In genomic region chr2:24076849-24077534, GRCh38 we compare ENCODE assay signal across 9 cellular contexts. TPM values are rescaled to one million over a fixed set of nuclear protein-coding genes. Genes with fewer than 3 reads are reported as not detected.
DNase-seq lines count a peak whose midpoint lies in the region; ATAC-seq and TF ChIP-seq lines count a peak whose summit lies in the region.
"Had no signal": no experiment of that assay in that cellular context is flagged by ENCODE, and none has a peak within 500 bp of the region (broad histone marks: within the 10 kb centered on the region; RNA-seq: fewer than 3 reads in every experiment).

No MANE protein-coding gene starts in this region.

- peak overlapping the region; percentile 98 for H3K4me3 Mint-ChIP-seq in activated CD4-positive, alpha-beta memory T cell treated with anti-CD3 and anti-CD28 coated beads, Interleukin-2, amount 10 ng/mL, durations not matched to agents 7 days and 5 days

- no peaks in the 10 kb centered on the region for H3K27me3 ChIP-seq in AG04450 (ENCODE audit: control insufficient read depth, insufficient read depth, low read length)
- H3K27me3 ChIP-seq in parathyroid adenoma (ENCODE audit: control insufficient read depth, insufficient read depth, low read length) = no peaks in the 10 kb centered on the region

- H3K4me1 Mint-ChIP-seq in activated CD4-positive, alpha-beta memory T cell treated with anti-CD3 and anti-CD28 coated beads, Interleukin-2, amount 10 ng/mL, durations not matched to agents 7 days and 5 days = peaks cover 38% of the 10 kb centered on the region

- H3K9me3 Mint-ChIP-seq in activated CD4-positive, alpha-beta memory T cell treated with anti-CD3 and anti-CD28 coated beads, Interleukin-2, amount 10 ng/mL, durations not matched to agents 7 days and 5 days = no peaks in the 10 kb centered on the region

- peak overlapping the region; percentile 89 for H3K9ac ChIP-seq in parathyroid adenoma

- ATAC-seq in GM18498 (IDR thresholded peaks at IDR 0.05; ENCODE audit: unreplicated experiment) = peak; percentile 22
- peak; percentile 5 for ATAC-seq in HG03442 (IDR thresholded peaks at IDR 0.05; ENCODE audit: unreplicated experiment)

- H3K36me3 Mint-ChIP-seq in activated CD4-positive, alpha-beta memory T cell treated with anti-CD3 and anti-CD28 coated beads, Interleukin-2, amount 10 ng/mL, durations not matched to agents 7 days and 5 days (ENCODE audit: low read depth) = peaks cover 27% of the 10 kb centered on the region

- peak overlapping the region; percentile 96 for H3K27ac Mint-ChIP-seq in activated CD4-positive, alpha-beta memory T cell treated with anti-CD3 and anti-CD28 coated beads, Interleukin-2, amount 10 ng/mL, durations not matched to agents 7 days and 5 days

- H3K9me3 ChIP-seq in AG04450 (ENCODE audit: control insufficient read depth, insufficient read depth, low read length) (no peaks in the 10 kb centered on the region; the same call in 1 of the 2 replicates), parathyroid adenoma (ENCODE audit: control insufficient read depth, low read length) (no peaks in the 10 kb centered on the region)

- CTCF ChIA-PET in AG04450 (lab: Charles Lee) = interaction anchor here (0.9 to 1.0 kb wide), 2 partner anchors 8 to 149 kb away, joined by 5 to 9 read pairs; partner anchors contain the start of gene TP53I3
- CTCF ChIA-PET in activated CD4-positive, alpha-beta memory T cell treated with anti-CD3 and anti-CD28 coated beads, Interleukin-2, amount 10 ng/mL, durations not matched to agents 7 days and 5 days (lab: Charles Lee) = interaction anchor here (0.7 to 2.4 kb wide), 7 partner anchors 8 to 253 kb away, joined by 3 to 22 read pairs (median 4); partner anchors contain the start of genes ATAD2B, TP53I3 and WDCP

- no peaks in the 10 kb centered on the region for H3K36me3 ChIP-seq in parathyroid adenoma (ENCODE audit: control insufficient read depth, insufficient read depth, low read length)

- DNase-seq in AG04450 (ENCODE audit: low read depth, low spot score) (no peak), globus pallidus (ENCODE audit: low spot score) (peak; percentile 26), ecto neural progenitor cell (ENCODE audit: low spot score) (no peak), foreskin melanocyte (no peak)
- DNase-seq in activated CD4-positive, alpha-beta memory T cell treated with anti-CD3 and anti-CD28 coated beads, Interleukin-2, amount 10 ng/mL, durations not matched to agents 7 days and 5 days = no peak

- TF ChIP-seq CTCF in AG04450 (IDR thresholded peaks at IDR 0.05; ENCODE audit: low read depth, low read length) (no peak), parathyroid adenoma (IDR thresholded peaks at IDR 0.05) (no peak)

- peak overlapping the region; percentile 98 for H3K4me3 ChIP-seq in AG04450 (ENCODE audit: low read depth, low read length)
- peak overlapping the region; percentile 79 for H3K4me3 ChIP-seq in parathyroid adenoma (ENCODE audit: low read depth, low read length)

- POLR2A ChIA-PET in AG04450 (lab: Yijun Ruan, JAX) = interaction anchor here (0.6 to 2.5 kb wide), 8 partner anchors 8 to 283 kb away, joined by 4 to 18 read pairs (median 6); partner anchors contain the start of genes ATAD2B, FAM228B, FKBP1B and ITSN2
- POLR2A ChIA-PET in activated CD4-positive, alpha-beta memory T cell treated with anti-CD3 and anti-CD28 coated beads, Interleukin-2, amount 10 ng/mL, durations not matched to agents 7 days and 5 days (lab: Charles Lee) = interaction anchor here (0.6 to 3.4 kb wide), 15 partner anchors 8 to 1801 kb away, joined by 3 to 64 read pairs (median 5); partner anchors contain the start of genes ASXL2, ATAD2B, CENPO and FKBP1B

- no peaks in the 10 kb centered on the region for H3K27me3 Mint-ChIP-seq in activated CD4-positive, alpha-beta memory T cell treated with anti-CD3 and anti-CD28 coated beads, Interleukin-2, amount 10 ng/mL, durations not matched to agents 7 days and 5 days

- H2AFZ ChIP-seq in parathyroid adenoma = peak overlapping the region; percentile 71

- H3K4me2 ChIP-seq in parathyroid adenoma (ENCODE audit: low read length) = peak overlapping the region; percentile 89

- peaks cover 11% of the 10 kb centered on the region for H3K4me1 ChIP-seq in parathyroid adenoma

- peaks cover 13% of the 10 kb centered on the region for H3K79me2 ChIP-seq in parathyroid adenoma

- H3K27ac ChIP-seq in AG04450 (ENCODE audit: low read depth, low read length) (peak overlapping the region; percentile 52), parathyroid adenoma (peak overlapping the region; percentile 78)

RNA-seq across cellular contexts. Expression of gene SF3B6, which starts 0.9 kb away (rescaled TPM):
- polyA plus RNA-seq in AG04450 (2011; rRNA removed) = 209 and 272 TPM in 2 replicates
- 22.8 and 35.4 TPM in 2 replicates for polyA minus RNA-seq in AG04450 (2011; rRNA and poly(A)+ RNA removed)
- total RNA-seq in activated CD4-positive, alpha-beta memory T cell treated with anti-CD3 and anti-CD28 coated beads, Interleukin-2, amount 10 ng/mL, durations not matched to agents 7 days and 5 days = 10 to 100 TPM; 87.4 to 88.2 TPM

RNA-seq across cellular contexts. Expression of gene TP53I3, which starts 7.6 kb away (rescaled TPM):
- 44.6 and 55.2 TPM in 2 replicates for polyA plus RNA-seq in AG04450 (2011; rRNA removed)
- 30.9 and 46.0 TPM in 2 replicates for polyA minus RNA-seq in AG04450 (2011; rRNA and poly(A)+ RNA removed)
- 1 to 10 TPM; 2.7 to 2.9 TPM for total RNA-seq in activated CD4-positive, alpha-beta memory T cell treated with anti-CD3 and anti-CD28 coated beads, Interleukin-2, amount 10 ng/mL, durations not matched to agents 7 days and 5 days

RNA-seq across cellular contexts. Expression of gene FKBP1B, which starts 27.5 kb away (rescaled TPM):
- 19.4 and 19.7 TPM in 2 replicates for polyA plus RNA-seq in AG04450 (2011; rRNA removed)
- 5.8 and 9.2 TPM in 2 replicates for polyA minus RNA-seq in AG04450 (2011; rRNA and poly(A)+ RNA removed)
- total RNA-seq in activated CD4-positive, alpha-beta memory T cell treated with anti-CD3 and anti-CD28 coated beads, Interleukin-2, amount 10 ng/mL, durations not matched to agents 7 days and 5 days = 1 to 10 TPM; 4.8 to 5.5 TPM
- total RNA-seq: NCI-H460 had no signal

RNA-seq across cellular contexts. Expression of gene WDCP, which starts 29.8 kb away (rescaled TPM):
- 13.6 and 16.1 TPM in 2 replicates for polyA plus RNA-seq in AG04450 (2011; rRNA removed)
- polyA minus RNA-seq in AG04450 (2011; rRNA and poly(A)+ RNA removed) = 30.8 and 31.7 TPM in 2 replicates
- 10 to 100 TPM; 18.5 to 19.1 TPM for total RNA-seq in activated CD4-positive, alpha-beta memory T cell treated with anti-CD3 and anti-CD28 coated beads, Interleukin-2, amount 10 ng/mL, durations not matched to agents 7 days and 5 days

RNA-seq across cellular contexts. Expression of gene PFN4, which starts 46.1 kb away (rescaled TPM):
- 0.31 and 0.52 TPM in 2 replicates for polyA plus RNA-seq in AG04450 (2011; rRNA removed)
- polyA minus RNA-seq in AG04450 (2011; rRNA and poly(A)+ RNA removed) = not detected in 2 replicates
- total RNA-seq in activated CD4-positive, alpha-beta memory T cell treated with anti-CD3 and anti-CD28 coated beads, Interleukin-2, amount 10 ng/mL, durations not matched to agents 7 days and 5 days = not detected
